In the genomic region with DNA sequence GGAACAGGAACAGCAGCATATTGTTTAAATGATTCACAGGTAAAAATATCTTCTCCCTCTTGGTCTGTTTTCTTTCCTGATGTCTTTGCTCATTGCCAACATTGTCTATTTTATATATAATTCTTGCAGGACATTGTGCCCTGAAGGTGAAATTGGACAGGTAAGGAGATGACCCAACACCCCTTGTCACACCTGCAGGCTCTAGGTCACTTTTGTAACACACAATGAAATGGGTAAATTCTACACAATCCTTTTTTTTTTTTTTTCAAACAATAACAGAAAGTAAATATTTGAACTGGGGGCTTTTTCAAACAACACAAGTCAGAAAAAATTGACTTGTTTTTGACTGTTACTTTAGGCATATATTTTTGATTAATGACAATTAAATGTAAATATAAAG, we compare ENCODE assay signal across 21 cellular contexts.
DNase-seq lines count a peak whose midpoint lies in the region; ATAC-seq, FAIRE-seq and TF ChIP-seq lines count a peak whose summit lies in the region.
"Had no signal": no experiment of that assay in that cellular context is flagged by ENCODE, and none has a peak within 500 bp of the region (broad histone marks: within the 10 kb centered on the region; RNA-seq: fewer than 3 reads in every experiment).

No MANE protein-coding gene starts in this region.

- H3K36me3 ChIP-seq in bronchial epithelial cell (ENCODE audit: control insufficient read depth, insufficient read depth, low read length) = no peaks in the 10 kb centered on the region
- H3K36me3 ChIP-seq: BE2C had no signal

- FAIRE-seq in bronchial epithelial cell (lab: Jason Lieb, UNC) (no peak), GM19239 (lab: Jason Lieb, UNC) (no peak)
- FAIRE-seq: A204.1, D721Med, GM12878, H54, HTR-8/SVneo had no signal

- DNase-seq in DMS53 (lab: John Stamatoyannopoulos, UW) (peak; percentile 54), NCI-H146 treated with DMSO at 0.1 percent for 48 hours (lab: John Stamatoyannopoulos, UW; ENCODE audit: unreplicated experiment) (peak; percentile 74), bronchial epithelial cell (ENCODE audit: low read depth) (peak; percentile 7), GM19239 (ENCODE audit: insufficient read length, low spot score) (no peak), NCI-H510A (lab: John Stamatoyannopoulos, UW) (no peak)
- DNase-seq: ACHN; BE2C; C1 segment of cervical spinal cord; Caco-2; CD4-positive, alpha-beta T cell; DMS153; DND-41; EL; HCEC 1CT had no signal

- H3K4me3 ChIP-seq in bronchial epithelial cell (ENCODE audit: low read depth, low read length) = no peak overlapping the region
- H3K4me3 ChIP-seq: GM12878, GM23338 had no signal

- no peak for TF ChIP-seq CTCF in bronchial epithelial cell (IDR thresholded peaks at IDR 0.05; ENCODE audit: insufficient read depth, low read length, severe bottlenecking)

- no peaks in the 10 kb centered on the region for H3K27me3 ChIP-seq in bronchial epithelial cell (ENCODE audit: control insufficient read depth, insufficient read depth, low read length)
- H3K27me3 ChIP-seq: BE2C had no signal

- ATAC-seq in GM21717 (IDR thresholded peaks at IDR 0.05; ENCODE audit: unreplicated experiment) = no peak
- ATAC-seq: GM12878, GM23338 had no signal

Comparison
In these comparisons a context has a peak if more than half of its experiments do, and no peak if none do; other contexts are left out.
1. DNase-seq: peak in DMS53 (single experiment), NCI-H146 treated with DMSO at 0.1 percent for 48 hours (single experiment) and bronchial epithelial cell (single experiment); none in GM19239 (single experiment) and NCI-H510A (single experiment).